In the genomic region with DNA sequence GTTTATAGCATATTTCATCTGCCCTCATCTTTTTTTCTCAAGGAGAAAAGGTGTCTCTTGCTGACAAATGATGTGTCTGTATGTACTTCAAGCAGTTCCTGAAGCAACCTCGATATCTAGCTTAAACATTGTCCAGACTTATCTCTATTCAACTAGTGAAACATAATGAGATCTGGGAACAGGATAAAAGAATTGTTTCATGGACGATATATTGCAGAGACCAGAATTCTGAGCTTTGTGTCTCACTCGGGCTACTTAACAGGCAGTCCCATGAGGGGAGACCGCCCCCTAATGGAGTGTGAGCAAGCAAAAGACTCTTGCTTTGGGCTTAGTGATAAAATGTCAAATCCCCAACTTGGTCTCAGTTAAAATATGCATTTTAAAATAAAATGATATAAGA, we compare ENCODE assay signal across 9 cellular contexts.
DNase-seq lines count a peak whose midpoint lies in the region; ATAC-seq and TF ChIP-seq lines count a peak whose summit lies in the region.
"Had no signal": no experiment of that assay in that cellular context is flagged by ENCODE, and none has a peak within 500 bp of the region (broad histone marks: within the 10 kb centered on the region; RNA-seq: fewer than 3 reads in every experiment).

No MANE protein-coding gene starts in this region.

- DNase-seq in activated CD8-positive, alpha-beta T cell treated with anti-CD3 and anti-CD28 coated beads for 36 hours, result peak; percentile 21
- DNase-seq in activated CD8-positive, alpha-beta T cell treated with anti-CD3 and anti-CD28 coated beads, Interleukin-2, amount 10 ng/mL, durations not matched to agents 7 days and 5 days, result no peak
- DNase-seq in NCI-H524 treated with DMSO at 0.1 percent for 48 hours (lab: John Stamatoyannopoulos, UW), result peak; percentile 29
- peak; percentile 82 for DNase-seq in endodermal cell
- peak; percentile 75 for DNase-seq in testis
- no peak for DNase-seq in naive thymus-derived CD4-positive, alpha-beta T cell
- no peak for DNase-seq in GM19240 (ENCODE audit: insufficient read length, low spot score)
- DNase-seq in gastrocnemius medialis, result no peak
- DNase-seq: NCI-H446 treated with DMSO at 0.1 percent for 48 hours had no signal

- H3K36me3 ChIP-seq in endodermal cell (ENCODE audit: control insufficient read depth, insufficient read depth, low read length) (no peaks in the 10 kb centered on the region), testis (ENCODE audit: low read depth, missing control alignments) (no peaks in the 10 kb centered on the region), gastrocnemius medialis (no peaks in the 10 kb centered on the region)
- no peaks in the 10 kb centered on the region for H3K36me3 ChIP-seq in naive thymus-derived CD4-positive, alpha-beta T cell (ENCODE audit: control insufficient read depth in 2 of 3, insufficient read depth in 3 of 3, low read length in 3 of 3)

- no peak for ATAC-seq in activated CD8-positive, alpha-beta T cell treated with anti-CD3 and anti-CD28 coated beads for 36 hours
- ATAC-seq in activated CD8-positive, alpha-beta T cell treated with anti-CD3 and anti-CD28 coated beads, Interleukin-2, amount 10 ng/mL, durations not matched to agents 7 days and 5 days, result no peak
- ATAC-seq in naive thymus-derived CD4-positive, alpha-beta T cell, result no peak
- ATAC-seq in gastrocnemius medialis, result no peak

- no peaks in the 10 kb centered on the region for H3K9me3 ChIP-seq in endodermal cell (ENCODE audit: control insufficient read depth, low read length)
- no peaks in the 10 kb centered on the region for H3K9me3 ChIP-seq in testis
- H3K9me3 ChIP-seq in naive thymus-derived CD4-positive, alpha-beta T cell (ENCODE audit: control insufficient read depth in 2 of 3, low read length in 3 of 3), result no peaks in the 10 kb centered on the region
- H3K9me3 ChIP-seq in gastrocnemius medialis, result no peaks in the 10 kb centered on the region

- no peak overlapping the region for H3K4me3 Mint-ChIP-seq in activated CD8-positive, alpha-beta T cell treated with anti-CD3 and anti-CD28 coated beads for 36 hours
- H3K4me3 Mint-ChIP-seq in activated CD8-positive, alpha-beta T cell treated with anti-CD3 and anti-CD28 coated beads, Interleukin-2, amount 10 ng/mL, durations not matched to agents 7 days and 5 days, result no peak overlapping the region
- no peak overlapping the region for H3K4me3 Mint-ChIP-seq in endodermal cell
- no peak overlapping the region for H3K4me3 Mint-ChIP-seq in naive thymus-derived CD4-positive, alpha-beta T cell

- H3K9me3 Mint-ChIP-seq in activated CD8-positive, alpha-beta T cell treated with anti-CD3 and anti-CD28 coated beads for 36 hours, result peaks cover 15% of the 10 kb centered on the region
- peaks cover 8% of the 10 kb centered on the region for H3K9me3 Mint-ChIP-seq in activated CD8-positive, alpha-beta T cell treated with anti-CD3 and anti-CD28 coated beads, Interleukin-2, amount 10 ng/mL, durations not matched to agents 7 days and 5 days (ENCODE audit: insufficient read depth)
- H3K9me3 Mint-ChIP-seq in endodermal cell, result peaks cover 9% of the 10 kb centered on the region
- peaks cover 0 to 18% (median 11%) of the 10 kb centered on the region in 11 donors for H3K9me3 Mint-ChIP-seq in naive thymus-derived CD4-positive, alpha-beta T cell

- TF ChIP-seq POLR2A in testis (IDR thresholded peaks at IDR 0.05) (no peak), gastrocnemius medialis (IDR thresholded peaks at IDR 0.05) (no peak)

- no peak overlapping the region for H3K9ac ChIP-seq in endodermal cell (ENCODE audit: extremely low read depth, low read length, poor library complexity, severe bottlenecking)

- TF ChIP-seq CTCF in activated CD8-positive, alpha-beta T cell treated with anti-CD3 and anti-CD28 coated beads for 36 hours (IDR thresholded peaks at IDR 0.05), result no peak
- TF ChIP-seq CTCF in endodermal cell (conservative IDR thresholded peaks at IDR 0.05) (peak; percentile 88), testis (IDR thresholded peaks at IDR 0.05) (peak in 1 of 3 experiments; percentile 35), gastrocnemius medialis (IDR thresholded peaks at IDR 0.05 in 4 of 5, conservative IDR thresholded peaks at IDR 0.05 in 1 of 5) (peak in 1 of 5 experiments; percentile 6)

- CTCF ChIA-PET in activated CD8-positive, alpha-beta T cell treated with anti-CD3 and anti-CD28 coated beads for 36 hours (lab: Charles Lee), result no interaction called here
- CTCF ChIA-PET in activated CD8-positive, alpha-beta T cell treated with anti-CD3 and anti-CD28 coated beads, Interleukin-2, amount 10 ng/mL, durations not matched to agents 7 days and 5 days (lab: Charles Lee), result no interaction called here
- CTCF ChIA-PET in naive thymus-derived CD4-positive, alpha-beta T cell (lab: Charles Lee), result no interaction called here

- no peaks in the 10 kb centered on the region for H3K4me1 Mint-ChIP-seq in activated CD8-positive, alpha-beta T cell treated with anti-CD3 and anti-CD28 coated beads for 36 hours (ENCODE audit: low read depth)
- H3K4me1 Mint-ChIP-seq in activated CD8-positive, alpha-beta T cell treated with anti-CD3 and anti-CD28 coated beads, Interleukin-2, amount 10 ng/mL, durations not matched to agents 7 days and 5 days (ENCODE audit: low read depth), result no peaks in the 10 kb centered on the region
- H3K4me1 Mint-ChIP-seq in endodermal cell, result peaks cover 8% of the 10 kb centered on the region
- peaks cover 0 to 1% (median 0%) of the 10 kb centered on the region in 7 donors for H3K4me1 Mint-ChIP-seq in naive thymus-derived CD4-positive, alpha-beta T cell

- H3K27me3 Mint-ChIP-seq in activated CD8-positive, alpha-beta T cell treated with anti-CD3 and anti-CD28 coated beads for 36 hours, result no peaks in the 10 kb centered on the region
- no peaks in the 10 kb centered on the region for H3K27me3 Mint-ChIP-seq in activated CD8-positive, alpha-beta T cell treated with anti-CD3 and anti-CD28 coated beads, Interleukin-2, amount 10 ng/mL, durations not matched to agents 7 days and 5 days (ENCODE audit: low read depth)
- no peaks in the 10 kb centered on the region for H3K27me3 Mint-ChIP-seq in endodermal cell (ENCODE audit: insufficient read depth)
- no peaks in the 10 kb centered on the region for H3K27me3 Mint-ChIP-seq in naive thymus-derived CD4-positive, alpha-beta T cell

- H3K27ac ChIP-seq in endodermal cell (ENCODE audit: low read depth, low read length) (no peak overlapping the region), testis (no peak overlapping the region), gastrocnemius medialis (no peak overlapping the region)
- H3K27ac ChIP-seq in naive thymus-derived CD4-positive, alpha-beta T cell (ENCODE audit: low read depth, low read length), result no peak overlapping the region

- WGBS in endodermal cell (ENCODE audit: insufficient coverage in 1 of 2, insufficient read length in 1 of 2), 2 experiments, result 19 to 38% methylated on average over 3 to 4 of the region's 4 CpGs
- WGBS in testis, 2 donors, result 23 to 32% methylated on average over 4 of the region's 4 CpGs

- no peaks in the 10 kb centered on the region for H3K36me3 Mint-ChIP-seq in activated CD8-positive, alpha-beta T cell treated with anti-CD3 and anti-CD28 coated beads for 36 hours (ENCODE audit: low read depth)
- no peaks in the 10 kb centered on the region for H3K36me3 Mint-ChIP-seq in activated CD8-positive, alpha-beta T cell treated with anti-CD3 and anti-CD28 coated beads, Interleukin-2, amount 10 ng/mL, durations not matched to agents 7 days and 5 days (ENCODE audit: low read depth)
- no peaks in the 10 kb centered on the region for H3K36me3 Mint-ChIP-seq in endodermal cell (ENCODE audit: low read depth)
- H3K36me3 Mint-ChIP-seq in naive thymus-derived CD4-positive, alpha-beta T cell, result no peaks in the 10 kb centered on the region

- H3K27ac Mint-ChIP-seq in activated CD8-positive, alpha-beta T cell treated with anti-CD3 and anti-CD28 coated beads for 36 hours, result no peak overlapping the region
- no peak overlapping the region for H3K27ac Mint-ChIP-seq in activated CD8-positive, alpha-beta T cell treated with anti-CD3 and anti-CD28 coated beads, Interleukin-2, amount 10 ng/mL, durations not matched to agents 7 days and 5 days
- no peak overlapping the region for H3K27ac Mint-ChIP-seq in endodermal cell
- no peak overlapping the region for H3K27ac Mint-ChIP-seq in naive thymus-derived CD4-positive, alpha-beta T cell

- H3K27me3 ChIP-seq in endodermal cell (ENCODE audit: control insufficient read depth, insufficient read depth, low read length, poor library complexity, severe bottlenecking), result no peaks in the 10 kb centered on the region
- no peaks in the 10 kb centered on the region for H3K27me3 ChIP-seq in testis
- no peaks in the 10 kb centered on the region for H3K27me3 ChIP-seq in naive thymus-derived CD4-positive, alpha-beta T cell (ENCODE audit: control insufficient read depth in 2 of 2, insufficient read depth in 2 of 2, low read length in 2 of 2)
- no peaks in the 10 kb centered on the region for H3K27me3 ChIP-seq in gastrocnemius medialis

- H3K4me1 ChIP-seq in endodermal cell (ENCODE audit: control insufficient read depth, insufficient read depth, low read length) (no peaks in the 10 kb centered on the region), testis (no peaks in the 10 kb centered on the region), gastrocnemius medialis (no peaks in the 10 kb centered on the region)
- H3K4me1 ChIP-seq in naive thymus-derived CD4-positive, alpha-beta T cell (ENCODE audit: control insufficient read depth in 2 of 2, insufficient read depth in 2 of 2, low read length in 2 of 2), result no peaks in the 10 kb centered on the region

- in situ Hi-C loops in gastrocnemius medialis (cut with MboI; ENCODE audit: low sequenced_read_pairs in 4 of 4), result loop anchor here in 1 of 4 donors (25.0 kb wide), 1 partner anchor 801 kb away; no protein-coding TSS in a partner anchor

- H3K4me3 ChIP-seq in endodermal cell (ENCODE audit: low read length), result no peak overlapping the region
- no peak overlapping the region for H3K4me3 ChIP-seq in testis
- H3K4me3 ChIP-seq in naive thymus-derived CD4-positive, alpha-beta T cell (ENCODE audit: low read length), result no peak overlapping the region
- H3K4me3 ChIP-seq in gastrocnemius medialis, result no peak overlapping the region

- intact Hi-C loops in activated CD8-positive, alpha-beta T cell treated with anti-CD3 and anti-CD28 coated beads for 36 hours (cut with micrococcal nuclease), result no loop called here
- intact Hi-C loops in testis (cut with DNase I; ENCODE audit: low total_unique reads), result no loop called here
- intact Hi-C loops in naive thymus-derived CD4-positive, alpha-beta T cell (cut with micrococcal nuclease), result no loop called here
- intact Hi-C loops in gastrocnemius medialis (cut with DNase I; ENCODE audit: low total_unique reads), result no loop called here

- POLR2A ChIA-PET in activated CD8-positive, alpha-beta T cell treated with anti-CD3 and anti-CD28 coated beads for 36 hours (lab: Charles Lee), result no interaction called here
- POLR2A ChIA-PET in activated CD8-positive, alpha-beta T cell treated with anti-CD3 and anti-CD28 coated beads, Interleukin-2, amount 10 ng/mL, durations not matched to agents 7 days and 5 days (lab: Charles Lee), result no interaction called here
- POLR2A ChIA-PET in naive thymus-derived CD4-positive, alpha-beta T cell (lab: Charles Lee), result no interaction called here

Comparison
In these comparisons a context has a peak if more than half of its experiments do, and no peak if none do; other contexts are left out.
1. DNase-seq: peak in activated CD8-positive, alpha-beta T cell treated with anti-CD3 and anti-CD28 coated beads for 36 hours (single experiment), NCI-H524 treated with DMSO at 0.1 percent for 48 hours (single experiment), endodermal cell (single experiment) and testis (single experiment); none in activated CD8-positive, alpha-beta T cell treated with anti-CD3 and anti-CD28 coated beads, Interleukin-2, amount 10 ng/mL, durations not matched to agents 7 days and 5 days (single experiment), naive thymus-derived CD4-positive, alpha-beta T cell (0 of 9), GM19240 (single experiment) and gastrocnemius medialis (0 of 2).